Comparison of ENCODE assay signal across 16 cellular contexts in the genomic region with DNA sequence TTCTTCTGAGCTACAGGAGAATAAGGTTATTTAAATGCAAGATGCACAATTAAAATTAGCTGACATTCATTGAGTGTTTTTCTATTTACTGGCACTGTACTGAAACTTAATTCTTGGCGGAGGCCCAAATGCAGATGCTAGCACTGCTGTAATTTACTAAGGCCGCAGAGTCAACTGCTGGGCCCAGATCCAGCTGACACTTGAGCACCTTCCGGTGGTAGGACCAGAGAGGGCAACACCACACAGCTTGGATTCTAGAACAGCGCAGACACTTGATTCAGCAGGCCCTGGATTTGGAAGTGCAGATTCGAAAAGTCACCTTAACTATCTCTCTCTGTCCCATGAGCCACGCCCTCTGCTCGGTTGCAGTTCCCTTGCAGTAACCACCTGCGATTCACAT.
DNase-seq lines count a peak whose midpoint lies in the region; ATAC-seq and TF ChIP-seq lines count a peak whose summit lies in the region.
"Had no signal": no experiment of that assay in that cellular context is flagged by ENCODE, and none has a peak within 500 bp of the region (broad histone marks: within the 10 kb centered on the region; RNA-seq: fewer than 3 reads in every experiment).

No MANE protein-coding gene starts in this region.

- TF ChIP-seq CTCF in choroid plexus epithelial cell (conservative IDR thresholded peaks at IDR 0.05; ENCODE audit: low read depth, low read length): no peak

- H3K27me3 ChIP-seq in MG63: no peaks in the 10 kb centered on the region
- H3K27me3 ChIP-seq: SJCRH30 had no signal

- no peaks in the 10 kb centered on the region for H3K36me3 ChIP-seq in MG63
- H3K36me3 ChIP-seq: SJCRH30 had no signal

- no peak for DNase-seq in left cardiac atrium
- no peak for DNase-seq in cardiac septum (ENCODE audit: low spot score)
- DNase-seq in NCI-H2029 (lab: John Stamatoyannopoulos, UW): peak; percentile 22
- DNase-seq in choroid plexus epithelial cell (ENCODE audit: low read depth): peak; percentile 36
- DNase-seq in renal cortical epithelial cell (ENCODE audit: low read depth): peak; percentile 30
- DNase-seq in NOMO-1 (lab: John Stamatoyannopoulos, UW; ENCODE audit: unreplicated experiment in 2 of 2): no peak
- no peak for DNase-seq in activated CD8-positive, alpha-beta memory T cell treated with anti-CD3 and anti-CD28 coated beads, Interleukin-2, amount 50 U/mL, for 48 hours
- DNase-seq in MG63: no peak
- DNase-seq: H7, Kasumi-1, NCI-H1105, NCI-H146, NCI-H2081, NCI-H526, PC-9, SJCRH30 had no signal

- intact Hi-C loops in left cardiac atrium (cut with DNase I) (no loop called here), cardiac septum (cut with DNase I) (no loop called here)

- no peaks in the 10 kb centered on the region for H3K9me3 ChIP-seq in MG63
- H3K9me3 ChIP-seq: SJCRH30 had no signal

- H3K4me3 ChIP-seq in choroid plexus epithelial cell (ENCODE audit: low read depth, low read length) (no peak overlapping the region), MG63 (no peak overlapping the region)
- H3K4me3 ChIP-seq: PC-9, SJCRH30 had no signal

- peak; percentile 41 to 53 for ATAC-seq in left cardiac atrium

Comparison
In these comparisons a context has a peak if more than half of its experiments do, and no peak if none do; other contexts are left out.
1. DNase-seq: peak in NCI-H2029 (single experiment), choroid plexus epithelial cell (single experiment) and renal cortical epithelial cell (single experiment); none in left cardiac atrium (single experiment), cardiac septum (single experiment), NOMO-1 (0 of 2), activated CD8-positive, alpha-beta memory T cell treated with anti-CD3 and anti-CD28 coated beads, Interleukin-2, amount 50 U/mL, for 48 hours (single experiment) and MG63 (single experiment).